ENCODE assay signal across 24 cellular contexts in genomic region chr4:89860971-89861370, GRCh38. TPM values are rescaled to one million over a fixed set of nuclear protein-coding genes. Genes with fewer than 3 reads are reported as not detected.
"Had no signal": no experiment of that assay in that cellular context is flagged by ENCODE, and none has a peak within 500 bp of the region (broad histone marks: within the 10 kb centered on the region; RNA-seq: fewer than 3 reads in every experiment).

No MANE protein-coding gene starts in this region.

- H3K27me3 ChIP-seq: SJSA1 had no signal

- H3K27ac Mint-ChIP-seq: IgD-negative memory B cell; T-cell; T-helper 1 cell treated with Interleukin-12 subunit alpha and Interleukin-12 subunit beta and Interleukin-4 antibody, amounts not matched to agents 30 μg/mL and 1 μg/mL, for 36 hours had no signal

- H3K36me3 ChIP-seq: SJSA1 had no signal

- H3K9ac ChIP-seq: KMS-11, SK-N-SH had no signal

- H3K4me3 ChIP-seq: K562, SJSA1 had no signal

- H3K36me3 Mint-ChIP-seq: IgD-negative memory B cell, T-cell had no signal

- DNase-seq: Kasumi-1, NCI-H1092, NCI-H1105 treated with DMSO at 0.1 percent for 48 hours, NCI-H1417 treated with DMSO at 0.1 percent for 48 hours, NCI-H146, NCI-H1694 treated with DMSO at 0.1 percent for 48 hours, NCI-H1930, NCI-H2081, NCI-H2107, NCI-H2227 treated with DMSO at 0.1 percent for 48 hours, NCI-H526, NCI-H748 treated with DMSO at 0.1 percent for 48 hours, Right ventricle myocardium superior, RPMI8226, SIG-M5, SK-N-SH, SW 1271, T-cell had no signal

- H3K4me1 Mint-ChIP-seq: IgD-negative memory B cell had no signal

- H3K27ac ChIP-seq: KMS-11, SJSA1 had no signal

- H3K9me3 Mint-ChIP-seq: T-helper 1 cell treated with Interleukin-12 subunit alpha and Interleukin-12 subunit beta and Interleukin-4 antibody, amounts not matched to agents 30 μg/mL and 1 μg/mL, for 36 hours had no signal

- H3K4me3 Mint-ChIP-seq: IgD-negative memory B cell; T-cell; T-helper 1 cell treated with Interleukin-12 subunit alpha and Interleukin-12 subunit beta and Interleukin-4 antibody, amounts not matched to agents 30 μg/mL and 1 μg/mL, for 36 hours had no signal

- H3K9me3 ChIP-seq: SJSA1, SK-N-SH had no signal

- H3K4me2 ChIP-seq: KMS-11, SK-N-SH had no signal

- H3K4me1 ChIP-seq: SJSA1 had no signal

RNA-seq across cellular contexts. Expression of gene MMRN1, which starts 33.7 kb away (rescaled TPM):
- total RNA-seq: MCF 10A, SJSA1 had no signal
